ENCODE assay signal across 23 cellular contexts in genomic region chr2:202700075-202700901, GRCh38.
DNase-seq lines count a peak whose midpoint lies in the region; ATAC-seq, FAIRE-seq and TF ChIP-seq lines count a peak whose summit lies in the region.
"Had no signal": no experiment of that assay in that cellular context is flagged by ENCODE, and none has a peak within 500 bp of the region (broad histone marks: within the 10 kb centered on the region; RNA-seq: fewer than 3 reads in every experiment).

No MANE protein-coding gene starts in this region.

- no peak for TF ChIP-seq CTCF in CD14-positive monocyte (IDR thresholded peaks at IDR 0.05)

- H3K4me1 Mint-ChIP-seq in T-helper 1 cell treated with Interleukin-12 subunit alpha and Interleukin-12 subunit beta and Interleukin-4 antibody, amounts not matched to agents 30 μg/mL and 1 μg/mL, for 36 hours (ENCODE audit: low read depth): peaks cover 20% of the 10 kb centered on the region
- peaks cover 40% of the 10 kb centered on the region for H3K4me1 Mint-ChIP-seq in activated naive CD8-positive, alpha-beta T cell treated with anti-CD3 and anti-CD28 coated beads, Interleukin-2, amount 10 ng/mL, durations not matched to agents 7 days and 5 days
- H3K4me1 Mint-ChIP-seq in CD14-positive monocyte: peaks cover 7% of the 10 kb centered on the region
- H3K4me1 Mint-ChIP-seq: neural progenitor cell had no signal

- DNase-seq in stimulated activated CD4-positive, alpha-beta T cell treated with anti-CD3 and anti-CD28 coated beads, Interleukin-1b, Interleukin-23, amount 100 ng/mL, for 48 hours: peak; percentile 21
- no peak for DNase-seq in stimulated activated CD4-positive, alpha-beta T cell treated with anti-CD3 and anti-CD28 coated beads, Interleukin-4, amount 100 ng/mL, for 4 hours
- no peak for DNase-seq in activated naive CD8-positive, alpha-beta T cell treated with anti-CD3 and anti-CD28 coated beads, Interleukin-2, amount 10 ng/mL, durations not matched to agents 7 days and 5 days
- DNase-seq in CD14-positive monocyte (ENCODE audit: low spot score) (no peak), urothelium cell line (ENCODE audit: low spot score) (no peak)
- DNase-seq: COR-L47; DMS79 treated with DMSO at 0.1 percent for 48 hours; hippocampal formation; left ventricle myocardium superior; mucosa of descending colon; NCI-H187; NCI-H2227 treated with DMSO at 0.1 percent for 48 hours; NCI-H774; OCI-M1; psoas muscle; stimulated activated naive CD4-positive, alpha-beta T cell treated with Interleukin-2 at 50 U/mL for 16 hours; tibial artery had no signal

- H3K27me3 Mint-ChIP-seq in T-helper 1 cell treated with Interleukin-12 subunit alpha and Interleukin-12 subunit beta and Interleukin-4 antibody, amounts not matched to agents 30 μg/mL and 1 μg/mL, for 36 hours (ENCODE audit: low read depth): no peaks in the 10 kb centered on the region
- H3K27me3 Mint-ChIP-seq in activated naive CD8-positive, alpha-beta T cell treated with anti-CD3 and anti-CD28 coated beads, Interleukin-2, amount 10 ng/mL, durations not matched to agents 7 days and 5 days: no peaks in the 10 kb centered on the region
- no peaks in the 10 kb centered on the region for H3K27me3 Mint-ChIP-seq in CD14-positive monocyte (ENCODE audit: low read depth in 3 of 3)

- H3K9me3 Mint-ChIP-seq in T-helper 1 cell treated with Interleukin-12 subunit alpha and Interleukin-12 subunit beta and Interleukin-4 antibody, amounts not matched to agents 30 μg/mL and 1 μg/mL, for 36 hours: peaks cover 4% of the 10 kb centered on the region
- peaks cover 3% of the 10 kb centered on the region for H3K9me3 Mint-ChIP-seq in activated naive CD8-positive, alpha-beta T cell treated with anti-CD3 and anti-CD28 coated beads, Interleukin-2, amount 10 ng/mL, durations not matched to agents 7 days and 5 days
- H3K9me3 Mint-ChIP-seq in CD14-positive monocyte: no peaks in the 10 kb centered on the region

- H3K4me3 Mint-ChIP-seq in T-helper 1 cell treated with Interleukin-12 subunit alpha and Interleukin-12 subunit beta and Interleukin-4 antibody, amounts not matched to agents 30 μg/mL and 1 μg/mL, for 36 hours: no peak overlapping the region
- peak overlapping the region; percentile 53 for H3K4me3 Mint-ChIP-seq in activated naive CD8-positive, alpha-beta T cell treated with anti-CD3 and anti-CD28 coated beads, Interleukin-2, amount 10 ng/mL, durations not matched to agents 7 days and 5 days
- no peak overlapping the region for H3K4me3 Mint-ChIP-seq in CD14-positive monocyte
- H3K4me3 Mint-ChIP-seq: neural progenitor cell had no signal

- peaks cover 7% of the 10 kb centered on the region for H3K36me3 Mint-ChIP-seq in T-helper 1 cell treated with Interleukin-12 subunit alpha and Interleukin-12 subunit beta and Interleukin-4 antibody, amounts not matched to agents 30 μg/mL and 1 μg/mL, for 36 hours (ENCODE audit: low read depth)
- H3K36me3 Mint-ChIP-seq in activated naive CD8-positive, alpha-beta T cell treated with anti-CD3 and anti-CD28 coated beads, Interleukin-2, amount 10 ng/mL, durations not matched to agents 7 days and 5 days: peaks cover 32% of the 10 kb centered on the region
- peaks cover 19 to 31% of the 10 kb centered on the region in 2 donors for H3K36me3 Mint-ChIP-seq in CD14-positive monocyte

- FAIRE-seq in urothelium cell line (lab: Jason Lieb, UNC): no peak
- FAIRE-seq: frontal cortex, HTR-8/SVneo had no signal

- POLR2A ChIA-PET in activated naive CD8-positive, alpha-beta T cell treated with anti-CD3 and anti-CD28 coated beads, Interleukin-2, amount 10 ng/mL, durations not matched to agents 7 days and 5 days (lab: Charles Lee): interaction anchor here (0.5 to 2.3 kb wide), 8 partner anchors 43 to 539 kb away, joined by 3 to 24 read pairs (median 3); partner anchors contain the start of genes CYP20A1 and FAM117B

- ATAC-seq in activated naive CD8-positive, alpha-beta T cell treated with anti-CD3 and anti-CD28 coated beads, Interleukin-2, amount 10 ng/mL, durations not matched to agents 7 days and 5 days (ENCODE audit: low read depth): peak; percentile 53
- no peak for ATAC-seq in GM21723 (IDR thresholded peaks at IDR 0.05; ENCODE audit: unreplicated experiment)
- ATAC-seq: left ventricle myocardium superior, mucosa of descending colon, psoas muscle, Right ventricle myocardium inferior had no signal

- intact Hi-C loops in CD14-positive monocyte (cut with micrococcal nuclease): no loop called here

- peak overlapping the region; percentile 64 for H3K27ac Mint-ChIP-seq in T-helper 1 cell treated with Interleukin-12 subunit alpha and Interleukin-12 subunit beta and Interleukin-4 antibody, amounts not matched to agents 30 μg/mL and 1 μg/mL, for 36 hours
- H3K27ac Mint-ChIP-seq in activated naive CD8-positive, alpha-beta T cell treated with anti-CD3 and anti-CD28 coated beads, Interleukin-2, amount 10 ng/mL, durations not matched to agents 7 days and 5 days: peak overlapping the region; percentile 78
- peak overlapping the region in 2 of 7 donors; percentile 23 to 48 for H3K27ac Mint-ChIP-seq in CD14-positive monocyte
- H3K27ac Mint-ChIP-seq: neural progenitor cell had no signal
